ENCODE assay signal across 17 cellular contexts in the genomic region with DNA sequence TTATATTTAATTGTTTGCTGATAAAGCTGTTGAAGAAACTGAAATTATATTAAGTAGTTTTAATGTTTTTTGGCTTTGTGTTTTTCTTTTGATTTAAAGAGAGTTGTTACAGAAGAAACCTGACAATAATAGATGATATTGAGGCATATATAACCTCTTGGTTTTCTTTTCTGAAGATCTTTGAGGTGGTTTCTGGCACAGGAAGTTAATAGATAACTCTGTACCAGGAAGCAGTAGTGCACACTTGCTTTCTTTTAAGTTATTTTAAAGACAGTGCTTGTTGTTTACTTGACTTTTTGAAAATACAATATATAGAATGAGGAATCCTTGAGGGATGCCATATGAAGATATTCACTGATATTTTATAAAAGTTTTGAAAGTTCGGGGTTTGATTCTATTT.
A peak's percentile ranks its signal among the peaks of the same experiment; 100 is the strongest.
DNase-seq lines count a peak whose midpoint lies in the region; ATAC-seq and TF ChIP-seq lines count a peak whose summit lies in the region.
"Had no signal": no experiment of that assay in that cellular context is flagged by ENCODE, and none has a peak within 500 bp of the region (broad histone marks: within the 10 kb centered on the region; RNA-seq: fewer than 3 reads in every experiment).

No MANE protein-coding gene starts in this region.

- intact Hi-C loops in activated naive CD4-positive, alpha-beta T cell treated with anti-CD3 and anti-CD28 coated beads for 36 hours (cut with micrococcal nuclease): no loop called here

- peak overlapping the region; percentile 77 for H3K4me3 Mint-ChIP-seq in activated naive CD4-positive, alpha-beta T cell treated with anti-CD3 and anti-CD28 coated beads, Interleukin-2, amount 50 U/mL, for 24 hours
- H3K4me3 Mint-ChIP-seq in activated naive CD4-positive, alpha-beta T cell treated with anti-CD3 and anti-CD28 coated beads for 36 hours: no peak overlapping the region
- no peak overlapping the region for H3K4me3 Mint-ChIP-seq in stimulated activated effector memory CD8-positive, alpha-beta T cell treated with anti-CD3 and anti-CD28 coated beads, Interleukin-12 subunit alpha, Interleukin-12 subunit beta, amount 100 ng/mL, for 72 hours

- H3K4me1 ChIP-seq in OCI-LY3 (ENCODE audit: low read length): peaks cover 7% of the 10 kb centered on the region; the same call in 1 of the 2 replicates
- H3K4me1 ChIP-seq: psoas muscle, vagina had no signal

- H3K9me3 ChIP-seq in OCI-LY3 (ENCODE audit: insufficient read depth, low read length): no peaks in the 10 kb centered on the region
- H3K9me3 ChIP-seq: psoas muscle, vagina had no signal

- TF ChIP-seq CTCF in OCI-LY3 (IDR thresholded peaks at IDR 0.05; ENCODE audit: low read depth, low read length): no peak

- peaks cover 10% of the 10 kb centered on the region for H3K9me3 Mint-ChIP-seq in activated naive CD4-positive, alpha-beta T cell treated with anti-CD3 and anti-CD28 coated beads, Interleukin-2, amount 50 U/mL, for 24 hours
- peaks cover 21% of the 10 kb centered on the region for H3K9me3 Mint-ChIP-seq in activated naive CD4-positive, alpha-beta T cell treated with anti-CD3 and anti-CD28 coated beads for 36 hours
- H3K9me3 Mint-ChIP-seq in stimulated activated effector memory CD8-positive, alpha-beta T cell treated with anti-CD3 and anti-CD28 coated beads, Interleukin-12 subunit alpha, Interleukin-12 subunit beta, amount 100 ng/mL, for 72 hours: peaks cover 24% of the 10 kb centered on the region

- DNase-seq in activated naive CD4-positive, alpha-beta T cell treated with anti-CD3 and anti-CD28 coated beads for 36 hours: no peak
- DNase-seq in ureter (ENCODE audit: low spot score) (no peak), hippocampal formation (lab: John Stamatoyannopoulos, UW) (no peak), NCI-H2029 treated with DMSO at 0.1 percent for 48 hours (lab: John Stamatoyannopoulos, UW) (no peak)
- DNase-seq in stimulated activated effector memory CD8-positive, alpha-beta T cell treated with anti-CD3 and anti-CD28 coated beads, Interleukin-12 subunit alpha, Interleukin-12 subunit beta, amount 100 ng/mL, for 72 hours (ENCODE audit: low spot score in 2 of 2): no peak
- DNase-seq: DMS79 treated with DMSO at 0.1 percent for 48 hours; KG1; kidney glomerular epithelial cell; NCI-H187; NCI-H82; psoas muscle; stimulated activated CD4-positive, alpha-beta T cell treated with anti-CD3 and anti-CD28 coated beads, Interleukin-2, amount 100 ng/mL, for 24 hours had no signal

- peak overlapping the region; percentile 43 for H3K4me2 ChIP-seq in OCI-LY3 (ENCODE audit: low read length)

- H3K27me3 ChIP-seq in OCI-LY3 (ENCODE audit: low read depth, low read length): no peaks in the 10 kb centered on the region
- H3K27me3 ChIP-seq: vagina had no signal

- CTCF ChIA-PET in activated naive CD4-positive, alpha-beta T cell treated with anti-CD3 and anti-CD28 coated beads for 36 hours (lab: Charles Lee): interaction anchor here (0.6 kb wide), 1 partner anchor 33 kb away, joined by 5 read pairs; no protein-coding TSS in a partner anchor

- H3K27me3 Mint-ChIP-seq in activated naive CD4-positive, alpha-beta T cell treated with anti-CD3 and anti-CD28 coated beads, Interleukin-2, amount 50 U/mL, for 24 hours: no peaks in the 10 kb centered on the region
- no peaks in the 10 kb centered on the region for H3K27me3 Mint-ChIP-seq in activated naive CD4-positive, alpha-beta T cell treated with anti-CD3 and anti-CD28 coated beads for 36 hours (ENCODE audit: low read depth)

- peak; percentile 61 for ATAC-seq in HG02623 (IDR thresholded peaks at IDR 0.05; ENCODE audit: unreplicated experiment)
- no peak for ATAC-seq in stimulated activated effector memory CD8-positive, alpha-beta T cell treated with anti-CD3 and anti-CD28 coated beads, Interleukin-12 subunit alpha, Interleukin-12 subunit beta, amount 100 ng/mL, for 72 hours
- ATAC-seq: psoas muscle, Right ventricle myocardium inferior had no signal

- peak overlapping the region; percentile 90 for H3K27ac Mint-ChIP-seq in activated naive CD4-positive, alpha-beta T cell treated with anti-CD3 and anti-CD28 coated beads, Interleukin-2, amount 50 U/mL, for 24 hours
- H3K27ac Mint-ChIP-seq in activated naive CD4-positive, alpha-beta T cell treated with anti-CD3 and anti-CD28 coated beads for 36 hours: no peak overlapping the region
- H3K27ac Mint-ChIP-seq in stimulated activated effector memory CD8-positive, alpha-beta T cell treated with anti-CD3 and anti-CD28 coated beads, Interleukin-12 subunit alpha, Interleukin-12 subunit beta, amount 100 ng/mL, for 72 hours: no peak overlapping the region

- 0 out of 2 replicates have a peak overlapping the region, but pooled peaks have one; percentile 10 for H3K9ac ChIP-seq in OCI-LY3 (ENCODE audit: low read length)

- H3K79me2 ChIP-seq in OCI-LY3 (ENCODE audit: low read length): no peaks in the 10 kb centered on the region

- H3K4me1 Mint-ChIP-seq in activated naive CD4-positive, alpha-beta T cell treated with anti-CD3 and anti-CD28 coated beads, Interleukin-2, amount 50 U/mL, for 24 hours: peaks cover 29% of the 10 kb centered on the region
- H3K4me1 Mint-ChIP-seq in activated naive CD4-positive, alpha-beta T cell treated with anti-CD3 and anti-CD28 coated beads for 36 hours (ENCODE audit: low read depth): peaks cover 1% of the 10 kb centered on the region
- H3K4me1 Mint-ChIP-seq in stimulated activated effector memory CD8-positive, alpha-beta T cell treated with anti-CD3 and anti-CD28 coated beads, Interleukin-12 subunit alpha, Interleukin-12 subunit beta, amount 100 ng/mL, for 72 hours: no peaks in the 10 kb centered on the region

- peak overlapping the region; percentile 54 for H3K4me3 ChIP-seq in OCI-LY3 (ENCODE audit: low read length)
- H3K4me3 ChIP-seq: psoas muscle, vagina had no signal

- H3K36me3 ChIP-seq in OCI-LY3 (replicated peaks; ENCODE audit: low read depth, low read length): no peaks in the 10 kb centered on the region
- H3K36me3 ChIP-seq: vagina had no signal

- H4K20me1 ChIP-seq in OCI-LY3 (ENCODE audit: insufficient read depth, low read length): no peaks in the 10 kb centered on the region

- no peak overlapping the region for H3K27ac ChIP-seq in OCI-LY3 (ENCODE audit: low read length)
- H3K27ac ChIP-seq: psoas muscle, vagina had no signal

- peaks cover 11% of the 10 kb centered on the region for H3K36me3 Mint-ChIP-seq in activated naive CD4-positive, alpha-beta T cell treated with anti-CD3 and anti-CD28 coated beads, Interleukin-2, amount 50 U/mL, for 24 hours
- H3K36me3 Mint-ChIP-seq in activated naive CD4-positive, alpha-beta T cell treated with anti-CD3 and anti-CD28 coated beads for 36 hours (ENCODE audit: low read depth): peaks cover 5% of the 10 kb centered on the region
- no peaks in the 10 kb centered on the region for H3K36me3 Mint-ChIP-seq in stimulated activated effector memory CD8-positive, alpha-beta T cell treated with anti-CD3 and anti-CD28 coated beads, Interleukin-12 subunit alpha, Interleukin-12 subunit beta, amount 100 ng/mL, for 72 hours

- peak overlapping the region; percentile 87 for H2AFZ ChIP-seq in OCI-LY3 (ENCODE audit: low read depth, low read length)
